1 cellular context compared by ENCODE assay signal in the genomic region with DNA sequence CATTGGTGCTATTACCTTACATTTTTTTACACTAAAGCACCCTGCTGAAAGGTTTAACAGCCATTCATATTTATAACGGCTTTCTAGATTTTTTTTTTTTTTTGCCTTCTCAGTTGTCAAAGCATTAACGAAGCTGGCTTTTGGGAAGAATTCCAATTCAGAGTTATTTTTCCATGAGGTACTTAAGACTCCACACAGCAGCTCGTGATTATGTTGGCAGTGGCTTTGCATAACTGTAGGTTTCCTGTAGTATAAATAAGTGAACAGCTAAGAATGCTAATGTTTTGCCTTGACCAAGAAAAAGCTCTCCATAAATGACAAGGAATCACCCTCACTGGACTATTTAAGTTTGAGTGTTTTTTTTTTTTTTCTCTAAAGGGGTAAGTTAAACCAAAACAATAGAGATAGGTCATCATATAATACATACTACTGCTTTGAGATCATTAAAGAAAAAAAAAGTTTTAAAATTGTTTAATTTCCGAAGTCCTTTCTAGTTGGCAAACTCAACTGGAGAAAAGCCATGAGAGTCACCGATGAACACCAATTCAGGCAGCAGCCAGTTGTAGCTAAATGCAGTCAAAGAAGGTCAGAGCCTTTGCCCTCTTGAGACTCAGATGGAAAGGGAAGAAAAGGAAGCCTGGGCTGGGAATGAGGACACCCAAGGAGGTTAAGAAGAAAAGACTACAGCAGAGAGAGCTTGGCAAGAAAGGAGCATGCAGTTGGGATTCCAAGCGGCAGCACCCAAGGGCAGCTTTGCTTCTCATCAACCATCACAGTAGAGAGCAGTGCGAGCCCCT.
TF ChIP-seq lines count a peak whose summit lies in the region.

No MANE protein-coding gene starts in this region.

TF ChIP-seq in HepG2, 621 proteins besides CTCF, POLR2A, EP300 and RAD21 (continued from another document):
- TF ChIP-seq NFIB (CRISPR knock-in tag; IDR thresholded peaks at IDR 0.05; ENCODE audit: borderline replicate concordance) = no peak
- TF ChIP-seq IKZF4 (CRISPR knock-in tag; IDR thresholded peaks at IDR 0.05; ENCODE audit: borderline replicate concordance, low read depth, not compliant biosample characterization) = no peak
- TF ChIP-seq ZNF772 (CRISPR knock-in tag; IDR thresholded peaks at IDR 0.05) = no peak
- TF ChIP-seq ZNF792 (CRISPR knock-in tag; IDR thresholded peaks at IDR 0.05) = no peak
- TF ChIP-seq ZNF589 (CRISPR knock-in tag; conservative IDR thresholded peaks at IDR 0.05) = no peak
- TF ChIP-seq, protein P1, sequence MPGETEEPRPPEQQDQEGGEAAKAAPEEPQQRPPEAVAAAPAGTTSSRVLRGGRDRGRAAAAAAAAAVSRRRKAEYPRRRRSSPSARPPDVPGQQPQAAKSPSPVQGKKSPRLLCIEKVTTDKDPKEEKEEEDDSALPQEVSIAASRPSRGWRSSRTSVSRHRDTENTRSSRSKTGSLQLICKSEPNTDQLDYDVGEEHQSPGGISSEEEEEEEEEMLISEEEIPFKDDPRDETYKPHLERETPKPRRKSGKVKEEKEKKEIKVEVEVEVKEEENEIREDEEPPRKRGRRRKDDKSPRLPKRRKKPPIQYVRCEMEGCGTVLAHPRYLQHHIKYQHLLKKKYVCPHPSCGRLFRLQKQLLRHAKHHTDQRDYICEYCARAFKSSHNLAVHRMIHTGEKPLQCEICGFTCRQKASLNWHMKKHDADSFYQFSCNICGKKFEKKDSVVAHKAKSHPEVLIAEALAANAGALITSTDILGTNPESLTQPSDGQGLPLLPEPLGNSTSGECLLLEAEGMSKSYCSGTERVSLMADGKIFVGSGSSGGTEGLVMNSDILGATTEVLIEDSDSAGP (CRISPR knock-in tag; IDR thresholded peaks at IDR 0.05; ENCODE audit: borderline replicate concordance) = no peak
- no peak for TF ChIP-seq TEAD2 (CRISPR knock-in tag; IDR thresholded peaks at IDR 0.05)
- no peak for TF ChIP-seq SP140L (CRISPR knock-in tag; IDR thresholded peaks at IDR 0.05; ENCODE audit: borderline replicate concordance)
- TF ChIP-seq ASH2L (IDR thresholded peaks at IDR 0.05; ENCODE audit: insufficient read length, low read depth, low read length) = no peak
TF ChIP-seq in HepG2: peak in this region for 0.
